Comparison of ENCODE assay signal across 18 cellular contexts in the genomic region with DNA sequence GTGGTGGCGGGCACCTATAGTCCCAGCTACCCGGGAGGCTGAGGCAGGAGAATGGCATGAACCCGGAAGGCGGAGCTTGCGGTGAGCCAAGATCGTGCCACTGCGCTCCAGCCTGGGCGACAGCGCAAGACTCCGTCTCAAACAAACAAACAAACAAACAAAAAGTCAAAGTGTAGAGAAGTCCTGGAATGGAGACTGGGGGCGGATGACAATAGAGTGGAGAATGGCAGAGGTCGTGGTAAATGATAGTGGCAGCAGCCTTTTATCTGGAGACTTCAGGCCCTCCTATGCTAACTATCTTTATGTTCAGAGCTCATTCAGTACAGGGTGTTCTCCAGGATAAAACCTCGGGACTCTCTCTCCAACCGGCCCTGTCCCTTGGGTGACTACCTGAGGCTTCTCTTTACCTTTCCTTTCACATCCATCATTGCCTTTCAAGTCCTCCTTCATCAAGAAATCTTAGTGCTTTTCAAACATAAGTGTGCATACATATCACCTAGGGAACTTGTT. TPM values are rescaled to one million over a fixed set of nuclear protein-coding genes. Genes with fewer than 3 reads are reported as not detected.
DNase-seq lines count a peak whose midpoint lies in the region; ATAC-seq, FAIRE-seq and TF ChIP-seq lines count a peak whose summit lies in the region.
"Had no signal": no experiment of that assay in that cellular context is flagged by ENCODE, and none has a peak within 500 bp of the region (broad histone marks: within the 10 kb centered on the region; RNA-seq: fewer than 3 reads in every experiment).

No MANE protein-coding gene starts in this region.

- peaks cover 2% of the 10 kb centered on the region for H3K27me3 Mint-ChIP-seq in CD8-positive, alpha-beta T cell (ENCODE audit: low read depth)
- peaks cover 40% of the 10 kb centered on the region for H3K27me3 Mint-ChIP-seq in nephron progenitor cell (ENCODE audit: low read depth, poor library complexity)

- TF ChIP-seq CTCF in CD8-positive, alpha-beta T cell (IDR thresholded peaks at IDR 0.05), result no peak
- TF ChIP-seq CTCF in K562 (IDR thresholded peaks at IDR 0.05 in 2 of 3, conservative IDR thresholded peaks at IDR 0.05 in 1 of 3; ENCODE audit: insufficient read depth in 2 of 3, low read depth in 1 of 3, low read length in 3 of 3) (no peak), nephron progenitor cell (IDR thresholded peaks at IDR 0.05) (no peak)

- 5% methylated on average over 12 of the region's 14 CpGs for WGBS in K562 (ENCODE audit: insufficient coverage, low coverage, missing lambda C conversion rate)

- intact Hi-C loops in CD8-positive, alpha-beta T cell (cut with DNase I, micrococcal nuclease), result no loop called here
- intact Hi-C loops in K562 (cut with micrococcal nuclease), result loop anchor here (2.0 to 5.0 kb wide), 2 partner anchors 45 to 1071 kb away; partner anchors contain the start of genes AGPAT1, HSD17B8, RXRB and SLC39A7

- peak overlapping the region; percentile 20 for H3K4me3 Mint-ChIP-seq in CD8-positive, alpha-beta T cell
- H3K4me3 Mint-ChIP-seq in nephron progenitor cell, result peak overlapping the region; percentile 62

- H2AFZ ChIP-seq in K562 (ENCODE audit: low read depth, low read length), result peak overlapping the region; percentile 35; the same call in 1 of the 2 replicates

- no peak overlapping the region for H3K27ac Mint-ChIP-seq in CD8-positive, alpha-beta T cell
- H3K27ac Mint-ChIP-seq in nephron progenitor cell, result no peak overlapping the region

- H3K27ac ChIP-seq in CD8-positive, alpha-beta T cell (ENCODE audit: low read depth, low read length), result no peak overlapping the region
- H3K27ac ChIP-seq in K562 (ENCODE audit: extremely low read depth, low read depth, low read length), result peak overlapping the region; percentile 60
- H3K27ac ChIP-seq: left lung, tibial artery had no signal

- no peak for TF ChIP-seq POLR2A in K562 (conservative IDR thresholded peaks at IDR 0.05)

- peaks cover 27% of the 10 kb centered on the region for H3K4me1 ChIP-seq in CD8-positive, alpha-beta T cell (ENCODE audit: insufficient read depth, low read length)
- peaks cover 39 to 45% of the 10 kb centered on the region in 2 experiments for H3K4me1 ChIP-seq in K562 (replicated peaks in 1 of 2; ENCODE audit: control insufficient read depth in 2 of 2, insufficient read depth in 2 of 2, low read length in 2 of 2)

- in situ Hi-C loops in K562 (cut with MboI), result no loop called here

- POLR2A ChIA-PET in CD8-positive, alpha-beta T cell (lab: Charles Lee), result interaction anchor here (2.0 kb wide), 1 partner anchor 23 kb away, joined by 6 read pairs; no protein-coding TSS in a partner anchor
- POLR2A ChIA-PET in K562 (lab: Yijun Ruan, JAX), result interaction anchor here (0.5 to 3.9 kb wide), 18 partner anchors 10 to 428 kb away, joined by 3 to 23 read pairs (median 4); partner anchors contain the start of genes PBX2 and PRRT1

- H3K9me3 ChIP-seq in CD8-positive, alpha-beta T cell (ENCODE audit: low read length), result no peaks in the 10 kb centered on the region
- H3K9me3 ChIP-seq in K562 (replicated peaks; ENCODE audit: control insufficient read depth, insufficient read depth, low read depth, low read length), result no peaks in the 10 kb centered on the region
- H3K9me3 ChIP-seq: BLaER1 treated with 17β-estradiol and CSF1 and Interleukin-3, amounts not matched to agents 10 nM and 100 nM; gastroesophageal sphincter; left lung; tibial artery had no signal

- H3K27me3 ChIP-seq in CD8-positive, alpha-beta T cell (ENCODE audit: insufficient read depth, low read length), result no peaks in the 10 kb centered on the region
- no peaks in the 10 kb centered on the region for H3K27me3 ChIP-seq in K562 (ENCODE audit: control insufficient read depth in 2 of 2, insufficient read depth in 2 of 2, low read length in 2 of 2)
- H3K27me3 ChIP-seq: BLaER1 treated with 17β-estradiol and CSF1 and Interleukin-3, amounts not matched to agents 10 nM and 100 nM; gastroesophageal sphincter; tibial artery had no signal

- DNase-seq in CD8-positive, alpha-beta T cell, result no peak
- DNase-seq in OCI-M1 (lab: John Stamatoyannopoulos, UW) (peak; percentile 80), K562 (ENCODE audit: extremely low read depth in 1 of 4, low spot score in 3 of 4) (peak; percentile 66 to 93 (median 78)), nephron progenitor cell (no peak), AG08396 (ENCODE audit: low spot score) (no peak), AG20443 (ENCODE audit: low spot score) (no peak), NCI-H2081 (lab: John Stamatoyannopoulos, UW) (no peak)
- DNase-seq: activated CD4-positive, alpha-beta T cell treated with anti-CD3 and anti-CD28 coated beads, Interleukin-2, amount 50 U/mL, for 1 hour; activated T-cell treated with anti-CD3 and anti-CD28 coated beads, Interleukin-2, amount 50 U/mL, for 48 hours; left lung; NCI-H1930; SHP77; tibial artery had no signal

- peak; percentile 86 for FAIRE-seq in K562 (lab: Jason Lieb, UNC)
- FAIRE-seq: H1 had no signal

- no peaks in the 10 kb centered on the region for H3K9me1 ChIP-seq in K562 (ENCODE audit: control insufficient read depth, insufficient read depth, low read length)

- H3K36me3 Mint-ChIP-seq in CD8-positive, alpha-beta T cell, result peaks cover 11% of the 10 kb centered on the region
- no peaks in the 10 kb centered on the region for H3K36me3 Mint-ChIP-seq in nephron progenitor cell (ENCODE audit: low read depth)

- peaks cover 35% of the 10 kb centered on the region for H3K4me1 Mint-ChIP-seq in CD8-positive, alpha-beta T cell (ENCODE audit: low read depth)
- H3K4me1 Mint-ChIP-seq in nephron progenitor cell, result peaks cover 48% of the 10 kb centered on the region

- peak overlapping the region in 1 of 2 experiments; percentile 36; a peak in 1 of 4 replicates for H3K9ac ChIP-seq in K562 (ENCODE audit: insufficient read depth in 1 of 2, low read depth in 2 of 2, low read length in 2 of 2)

- ATAC-seq in CD8-positive, alpha-beta T cell, result no peak
- ATAC-seq in K562 (peak; percentile 19), GM18909 (IDR thresholded peaks at IDR 0.05; ENCODE audit: poor library complexity, unreplicated experiment) (no peak)
- ATAC-seq: gastroesophageal sphincter, left lung had no signal

- 0 out of 4 replicates have a peak, but pooled peaks of 1 of the 2 experiments have one; percentile 10 for TF ChIP-seq RAD21 in K562 (CRISPR knock-in tag; conservative IDR thresholded peaks at IDR 0.05 in 1 of 2, IDR thresholded peaks at IDR 0.05 in 1 of 2)

- H3K4me3 ChIP-seq in CD8-positive, alpha-beta T cell (ENCODE audit: low read depth, low read length), result no peak overlapping the region
- no peak overlapping the region for H3K4me3 ChIP-seq in K562

- BruUV-seq in K562 (replicated peaks; lab: Mats Ljungman, UMichigan), result no TSS peak

- H3K79me2 ChIP-seq in K562 (ENCODE audit: control insufficient read depth, insufficient read depth, low read length), result peaks cover 33% of the 10 kb centered on the region

- TF ChIP-seq EP300 in K562 (IDR thresholded peaks at IDR 0.05; ENCODE audit: low read length), result peak; percentile 98

- CTCF ChIA-PET in CD8-positive, alpha-beta T cell (lab: Charles Lee), result interaction anchor here (0.6 kb wide), 1 partner anchor 17 kb away, joined by 5 read pairs; no protein-coding TSS in a partner anchor
- CTCF ChIA-PET in K562 (lab: Yijun Ruan, JAX; ENCODE audit: low intra/inter-chr PET ratio), result no interaction called here

- H3K9me3 Mint-ChIP-seq in CD8-positive, alpha-beta T cell, result no peaks in the 10 kb centered on the region
- no peaks in the 10 kb centered on the region for H3K9me3 Mint-ChIP-seq in nephron progenitor cell

- H4K20me1 ChIP-seq in K562 (replicated peaks; ENCODE audit: control insufficient read depth, insufficient read depth, low read length), result no peaks in the 10 kb centered on the region
- H4K20me1 ChIP-seq: BLaER1 treated with 17β-estradiol and CSF1 and Interleukin-3, amounts not matched to agents 10 nM and 100 nM had no signal

- H3K4me2 ChIP-seq in K562 (ENCODE audit: insufficient read depth, low read length), result peak overlapping the region; percentile 66

- H3K36me3 ChIP-seq in CD8-positive, alpha-beta T cell (ENCODE audit: insufficient read depth, low read length), result no peaks in the 10 kb centered on the region
- peaks cover 6% of the 10 kb centered on the region; the same call in 2 of the 3 replicates for H3K36me3 ChIP-seq in K562 (ENCODE audit: control insufficient read depth, insufficient read depth, low read length)

RNA-seq across cellular contexts. Expression of gene FKBPL, which starts 1.4 kb away (rescaled TPM):
- total RNA-seq in CD8-positive, alpha-beta T cell, result under 1 TPM; 0.58 to 0.76 TPM
- total RNA-seq in K562 (2011; cell fraction: chromatin; rRNA removed; ENCODE audit: low replicate concordance), result 7.3 and 12.0 TPM in 2 replicates
- total RNA-seq in K562 (2011; cell fraction: nucleolus; rRNA removed), result 8.4 and 12.0 TPM in 2 replicates
- total RNA-seq in K562 (2011; cell fraction: nucleoplasm; rRNA removed), result 7.9 and 8.3 TPM in 2 replicates
- 18.8 and 24.3 TPM in 2 replicates for total RNA-seq in K562 (2014; rRNA removed)
- 18.7 and 23.5 TPM in 2 replicates for total RNA-seq in K562 (2014; rRNA removed; fragmentation: Illumina TruSeq; extraction: Trizol)
- total RNA-seq in K562 (2015; rRNA removed; fragmentation: Illumina TruSeq; extraction: Trizol), result 23.9 and 26.7 TPM in 2 replicates
- 21.0 and 22.9 TPM in 2 replicates for total RNA-seq in K562 (2021)
- polyA plus RNA-seq in K562 (2011; rRNA removed), result 9.0 and 11.5 TPM in 2 replicates
- 7.7 and 12.2 TPM in 2 replicates for polyA plus RNA-seq in K562 (2011; cell fraction: cytosol; rRNA removed)
- 6.2 and 7.7 TPM in 2 replicates for polyA plus RNA-seq in K562 (2011; cell fraction: nucleus; rRNA removed)
- polyA plus RNA-seq in K562 (2012), result 14.2 and 18.6 TPM in 2 replicates
- polyA plus RNA-seq in K562 (2014; fragmentation: Illumina TruSeq; extraction: Trizol), result 22.2 and 23.3 TPM in 2 replicates
- polyA plus RNA-seq in K562 (2014; fragmentation: Nextera tagmentation; extraction: Ambion mirVana), result 10 to 100 TPM; 18.3 to 31.4 TPM
- 20.1 and 20.6 TPM in 2 replicates for polyA plus RNA-seq in K562 (2014; rRNA removed)
- 6.1 and 7.3 TPM in 2 replicates for polyA minus RNA-seq in K562 (2011; rRNA and poly(A)+ RNA removed)
- 4.6 and 7.4 TPM in 2 replicates for polyA minus RNA-seq in K562 (2011; cell fraction: cytosol; rRNA and poly(A)+ RNA removed)
- polyA minus RNA-seq in K562 (2011; cell fraction: nucleus; rRNA and poly(A)+ RNA removed), result 3.9 and 7.9 TPM in 2 replicates

RNA-seq across cellular contexts. Expression of gene ATF6B, which starts 3.4 kb away (rescaled TPM):
- total RNA-seq in CD8-positive, alpha-beta T cell, result 10 to 100 TPM; 69.3 to 72.5 TPM
- total RNA-seq in K562 (2011; cell fraction: chromatin; rRNA removed; ENCODE audit: low replicate concordance), result 189 and 474 TPM in 2 replicates
- total RNA-seq in K562 (2011; cell fraction: nucleolus; rRNA removed), result 248 and 265 TPM in 2 replicates
- total RNA-seq in K562 (2011; cell fraction: nucleoplasm; rRNA removed), result 205 and 216 TPM in 2 replicates
- total RNA-seq in K562 (2014; rRNA removed) (22.7 and 25.4 TPM in 2 replicates), K562 (2014; rRNA removed; fragmentation: Illumina TruSeq; extraction: Trizol) (15.6 and 21.5 TPM in 2 replicates), K562 (2015; rRNA removed; fragmentation: Illumina TruSeq; extraction: Trizol) (30.5 and 31.7 TPM in 2 replicates), K562 (2021) (83.6 and 89.7 TPM in 2 replicates)
- polyA plus RNA-seq in K562 (2011; rRNA removed) (46.6 and 83.9 TPM in 2 replicates), K562 (2014; fragmentation: Illumina TruSeq; extraction: Trizol) (128 and 131 TPM in 2 replicates), K562 (2014; fragmentation: Nextera tagmentation; extraction: Ambion mirVana) (10 to 100 TPM; 20.7 to 26.1 TPM), K562 (2014; rRNA removed) (88.0 and 103 TPM in 2 replicates)
- polyA plus RNA-seq in K562 (2011; cell fraction: cytosol; rRNA removed), result 74.9 and 91.7 TPM in 2 replicates
- polyA plus RNA-seq in K562 (2011; cell fraction: nucleus; rRNA removed), result 198 and 250 TPM in 2 replicates
- polyA plus RNA-seq in K562 (2012), result 138 and 229 TPM in 2 replicates
- polyA minus RNA-seq in K562 (2011; rRNA and poly(A)+ RNA removed), result 22.1 and 23.6 TPM in 2 replicates
- 34.3 and 45.6 TPM in 2 replicates for polyA minus RNA-seq in K562 (2011; cell fraction: cytosol; rRNA and poly(A)+ RNA removed)
- polyA minus RNA-seq in K562 (2011; cell fraction: nucleus; rRNA and poly(A)+ RNA removed), result 42.9 and 68.4 TPM in 2 replicates

RNA-seq across cellular contexts. Expression of gene PRRT1, which starts 20.2 kb away (rescaled TPM):
- 1 to 10 TPM; 3.1 to 3.8 TPM for total RNA-seq in CD8-positive, alpha-beta T cell
- total RNA-seq in K562 (2011; cell fraction: chromatin; rRNA removed; ENCODE audit: low replicate concordance), result 2.0 and 3.2 TPM in 2 replicates
- 0.92 and 1.5 TPM in 2 replicates for total RNA-seq in K562 (2011; cell fraction: nucleolus; rRNA removed)
- total RNA-seq in K562 (2011; cell fraction: nucleoplasm; rRNA removed), result 3.2 and 6.0 TPM in 2 replicates
- total RNA-seq in K562 (2014; rRNA removed) (0.14 and 0.57 TPM in 2 replicates), K562 (2014; rRNA removed; fragmentation: Illumina TruSeq; extraction: Trizol) (0.16 and 0.29 TPM in 2 replicates), K562 (2015; rRNA removed; fragmentation: Illumina TruSeq; extraction: Trizol) (0.40 and 0.53 TPM in 2 replicates), K562 (2021) (1.9 and 3.0 TPM in 2 replicates)
- polyA plus RNA-seq in K562 (2011; rRNA removed) (0.50 and 1.1 TPM in 2 replicates), K562 (2014; fragmentation: Illumina TruSeq; extraction: Trizol) (3.3 and 3.5 TPM in 2 replicates), K562 (2014; fragmentation: Nextera tagmentation; extraction: Ambion mirVana) (under 1 TPM; 0.31 to 0.41 TPM), K562 (2014; rRNA removed) (2.1 and 2.8 TPM in 2 replicates)
- 1.3 and 2.0 TPM in 2 replicates for polyA plus RNA-seq in K562 (2011; cell fraction: cytosol; rRNA removed)
- 6.7 and 12.8 TPM in 2 replicates for polyA plus RNA-seq in K562 (2011; cell fraction: nucleus; rRNA removed)
- polyA plus RNA-seq in K562 (2012), result 3.9 and 9.0 TPM in 2 replicates
- 0.07 and 0.27 TPM in 2 replicates for polyA minus RNA-seq in K562 (2011; rRNA and poly(A)+ RNA removed)
- polyA minus RNA-seq in K562 (2011; cell fraction: cytosol; rRNA and poly(A)+ RNA removed), result 0.48 TPM in 1 of 2 replicates, not detected in the other
- polyA minus RNA-seq in K562 (2011; cell fraction: nucleus; rRNA and poly(A)+ RNA removed), result 0.44 and 0.54 TPM in 2 replicates
- total RNA-seq: T-helper 2 cell treated with Interferon-gamma antibody and Interleukin-4, amounts not matched to agents 100 ng/mL and 5 ng/mL, for 36 hours had no signal

RNA-seq across cellular contexts. Expression of gene TNXB, which starts 22.4 kb away (rescaled TPM):
- total RNA-seq in CD8-positive, alpha-beta T cell, result 10 to 100 TPM in 1 of 2 experiments, 1 to 10 TPM in 1; 9.7 to 13.8 TPM
- 19.6 and 47.4 TPM in 2 replicates for total RNA-seq in K562 (2011; cell fraction: chromatin; rRNA removed; ENCODE audit: low replicate concordance)
- 28.9 and 33.2 TPM in 2 replicates for total RNA-seq in K562 (2011; cell fraction: nucleolus; rRNA removed)
- total RNA-seq in K562 (2011; cell fraction: nucleoplasm; rRNA removed), result 21.4 and 27.9 TPM in 2 replicates
- total RNA-seq in K562 (2014; rRNA removed) (28.1 and 35.0 TPM in 2 replicates), K562 (2014; rRNA removed; fragmentation: Illumina TruSeq; extraction: Trizol) (4.2 and 6.1 TPM in 2 replicates), K562 (2015; rRNA removed; fragmentation: Illumina TruSeq; extraction: Trizol) (25.0 and 26.2 TPM in 2 replicates), K562 (2021) (24.2 and 25.8 TPM in 2 replicates)
- polyA plus RNA-seq in K562 (2011; rRNA removed) (11.3 and 13.3 TPM in 2 replicates), K562 (2014; fragmentation: Illumina TruSeq; extraction: Trizol) (12.4 and 24.8 TPM in 2 replicates), K562 (2014; fragmentation: Nextera tagmentation; extraction: Ambion mirVana) (under 1 TPM; 0.14 to 0.43 TPM), K562 (2014; rRNA removed) (24.5 and 27.0 TPM in 2 replicates)
- polyA plus RNA-seq in K562 (2011; cell fraction: cytosol; rRNA removed), result 20.6 and 53.8 TPM in 2 replicates
- 25.4 and 47.3 TPM in 2 replicates for polyA plus RNA-seq in K562 (2011; cell fraction: nucleus; rRNA removed)
- 25.6 and 28.6 TPM in 2 replicates for polyA plus RNA-seq in K562 (2012)
- 3.1 and 6.0 TPM in 2 replicates for polyA minus RNA-seq in K562 (2011; rRNA and poly(A)+ RNA removed)
- 15.5 and 15.6 TPM in 2 replicates for polyA minus RNA-seq in K562 (2011; cell fraction: cytosol; rRNA and poly(A)+ RNA removed)
- 16.2 and 17.0 TPM in 2 replicates for polyA minus RNA-seq in K562 (2011; cell fraction: nucleus; rRNA and poly(A)+ RNA removed)

RNA-seq across cellular contexts. Expression of gene PPT2, which starts 22.4 kb away (rescaled TPM):
- 10 to 100 TPM; 11.1 to 25.5 TPM for total RNA-seq in CD8-positive, alpha-beta T cell
- total RNA-seq in K562 (2011; cell fraction: chromatin; rRNA removed; ENCODE audit: low replicate concordance), result 123 and 281 TPM in 2 replicates
- total RNA-seq in K562 (2011; cell fraction: nucleolus; rRNA removed), result 210 and 218 TPM in 2 replicates
- 184 and 227 TPM in 2 replicates for total RNA-seq in K562 (2011; cell fraction: nucleoplasm; rRNA removed)
- total RNA-seq in K562 (2014; rRNA removed) (69.9 and 296 TPM in 2 replicates), K562 (2014; rRNA removed; fragmentation: Illumina TruSeq; extraction: Trizol) (42.5 and 43.7 TPM in 2 replicates), K562 (2015; rRNA removed; fragmentation: Illumina TruSeq; extraction: Trizol) (44.1 and 45.6 TPM in 2 replicates), K562 (2021) (83.2 and 83.4 TPM in 2 replicates)
- polyA plus RNA-seq in K562 (2011; rRNA removed) (75.8 and 76.6 TPM in 2 replicates), K562 (2014; fragmentation: Illumina TruSeq; extraction: Trizol) (92.6 and 98.8 TPM in 2 replicates), K562 (2014; fragmentation: Nextera tagmentation; extraction: Ambion mirVana) (10 to 100 TPM; 27.4 to 41.6 TPM), K562 (2014; rRNA removed) (86.4 and 95.1 TPM in 2 replicates)
- 86.3 and 114 TPM in 2 replicates for polyA plus RNA-seq in K562 (2011; cell fraction: cytosol; rRNA removed)
- polyA plus RNA-seq in K562 (2011; cell fraction: nucleus; rRNA removed), result 311 and 473 TPM in 2 replicates
- polyA plus RNA-seq in K562 (2012), result 53.9 and 83.7 TPM in 2 replicates
- polyA minus RNA-seq in K562 (2011; rRNA and poly(A)+ RNA removed), result 25.0 and 32.8 TPM in 2 replicates
- polyA minus RNA-seq in K562 (2011; cell fraction: cytosol; rRNA and poly(A)+ RNA removed), result 31.8 and 46.0 TPM in 2 replicates
- polyA minus RNA-seq in K562 (2011; cell fraction: nucleus; rRNA and poly(A)+ RNA removed), result 44.2 and 45.1 TPM in 2 replicates

Comparison
In these comparisons a context has a peak if more than half of its experiments do, and no peak if none do; other contexts are left out.
1. DNase-seq: peak in OCI-M1 (single experiment) and K562 (4 of 4); none in CD8-positive, alpha-beta T cell (0 of 7), nephron progenitor cell (single experiment), AG08396 (single experiment), AG20443 (single experiment) and NCI-H2081 (0 of 2).
2. RNA of gene FKBPL, which starts 1.4 kb away (total RNA-seq): 7.3 to 26.7 TPM in K562; 0.58 to 0.76 TPM in CD8-positive, alpha-beta T cell; every median in the first group is over 4 times any median in the second.